In genomic region chr6:143374014-143374413, GRCh38 we compare ENCODE assay signal across 16 cellular contexts.
DNase-seq lines count a peak whose midpoint lies in the region; ATAC-seq and TF ChIP-seq lines count a peak whose summit lies in the region.
"Had no signal": no experiment of that assay in that cellular context is flagged by ENCODE, and none has a peak within 500 bp of the region (broad histone marks: within the 10 kb centered on the region; RNA-seq: fewer than 3 reads in every experiment).

No MANE protein-coding gene starts in this region.

- peak; percentile 52 for ATAC-seq in GM18867 (IDR thresholded peaks at IDR 0.05; ENCODE audit: unreplicated experiment)
- no peak for ATAC-seq in HG02798 (IDR thresholded peaks at IDR 0.05; ENCODE audit: poor library complexity, unreplicated experiment)
- ATAC-seq: K562 had no signal

- no peaks in the 10 kb centered on the region for H3K9me3 Mint-ChIP-seq in neural crest cell

- no peak for TF ChIP-seq CTCF in neural crest cell (conservative IDR thresholded peaks at IDR 0.05)

- DNase-seq in DMS53 (lab: John Stamatoyannopoulos, UW) (peak; percentile 2), DMS53 treated with DMSO at 0.1 percent for 48 hours (lab: John Stamatoyannopoulos, UW; ENCODE audit: unreplicated experiment) (no peak), neural crest cell (ENCODE audit: low read depth, low spot score) (no peak), germinal center (ENCODE audit: low spot score) (no peak)
- no peak for DNase-seq in activated CD8-positive, alpha-beta memory T cell treated with anti-CD3 and anti-CD28 coated beads, Interleukin-2, amount 50 U/mL, for 48 hours
- DNase-seq: H9, NCI-H1105 treated with DMSO at 0.1 percent for 48 hours, NCI-H1694, NCI-H2107, NCI-H510A treated with DMSO at 0.1 percent for 48 hours, NCI-H774 had no signal

- TF ChIP-seq RAD21 in Ishikawa (IDR thresholded peaks at IDR 0.05; ENCODE audit: low read depth) = 0 out of 2 replicates have a peak, but pooled peaks have one; percentile 11

- peak overlapping the region; percentile 76 for H3K27ac Mint-ChIP-seq in neural crest cell (ENCODE audit: unreplicated experiment)
- H3K27ac Mint-ChIP-seq: CD14-positive monocyte had no signal

- no peaks in the 10 kb centered on the region for H3K4me1 Mint-ChIP-seq in neural crest cell

- TF ChIP-seq EP300 in Ishikawa (IDR thresholded peaks at IDR 0.05; ENCODE audit: borderline replicate concordance) = no peak

- H3K4me3 Mint-ChIP-seq in neural crest cell = no peak overlapping the region
- H3K4me3 Mint-ChIP-seq: CD14-positive monocyte, H9 had no signal

- H3K27me3 Mint-ChIP-seq in neural crest cell (ENCODE audit: low read depth) = no peaks in the 10 kb centered on the region

- peaks cover 4% of the 10 kb centered on the region for H3K36me3 Mint-ChIP-seq in neural crest cell (ENCODE audit: low read depth)
- H3K36me3 Mint-ChIP-seq: CD14-positive monocyte had no signal

TF ChIP-seq in Ishikawa, 13 proteins besides CTCF, POLR2A, EP300 and RAD21:
- no peak for TF ChIP-seq FOXM1 (IDR thresholded peaks at IDR 0.05; ENCODE audit: borderline replicate concordance, low read depth)
- TF ChIP-seq MAX (IDR thresholded peaks at IDR 0.05) = no peak
- TF ChIP-seq TAF1 (IDR thresholded peaks at IDR 0.05; ENCODE audit: low read depth) = no peak
- TF ChIP-seq REST (IDR thresholded peaks at IDR 0.05; ENCODE audit: low read depth) = no peak
- TF ChIP-seq NFIC (IDR thresholded peaks at IDR 0.05) = no peak
- no peak for TF ChIP-seq CREB1 (IDR thresholded peaks at IDR 0.05; ENCODE audit: low read depth)
- TF ChIP-seq CEBPB (IDR thresholded peaks at IDR 0.05) = no peak
TF ChIP-seq in Ishikawa: peak in this region for 0.
